Comparison of ENCODE assay signal across 11 cellular contexts in genomic region chr10:60353519-60354258, GRCh38. TPM values are rescaled to one million over a fixed set of nuclear protein-coding genes. Genes with fewer than 3 reads are reported as not detected.
DNase-seq lines count a peak whose midpoint lies in the region; ATAC-seq and TF ChIP-seq lines count a peak whose summit lies in the region.
"Had no signal": no experiment of that assay in that cellular context is flagged by ENCODE, and none has a peak within 500 bp of the region (broad histone marks: within the 10 kb centered on the region; RNA-seq: fewer than 3 reads in every experiment).

No MANE protein-coding gene starts in this region.

- DNase-seq in activated naive CD4-positive, alpha-beta T cell treated with anti-CD3 and anti-CD28 coated beads for 36 hours, result no peak
- no peak for DNase-seq in activated naive CD4-positive, alpha-beta T cell treated with anti-CD3 and anti-CD28 coated beads, Interleukin-2, amount 50 U/mL, for 16 hours
- DNase-seq in erythroblast (lab: John Stamatoyannopoulos, UW) (peak; percentile 33 to 60), HT-29 (ENCODE audit: low spot score) (no peak), epidermal melanocyte (ENCODE audit: insufficient read length, low spot score) (no peak)
- DNase-seq in activated naive CD8-positive, alpha-beta T cell treated with anti-CD3 and anti-CD28 coated beads for 36 hours, result no peak
- DNase-seq: colonic mucosa, RPMI8226 had no signal

- no peak overlapping the region for H3K4me3 Mint-ChIP-seq in activated naive CD4-positive, alpha-beta T cell treated with anti-CD3 and anti-CD28 coated beads for 36 hours
- no peak overlapping the region for H3K4me3 Mint-ChIP-seq in activated naive CD8-positive, alpha-beta T cell treated with anti-CD3 and anti-CD28 coated beads for 36 hours

- H3K9me3 ChIP-seq in mesodermal cell (ENCODE audit: control insufficient read depth, low read length), result no peaks in the 10 kb centered on the region
- H3K9me3 ChIP-seq: colonic mucosa had no signal

- no peak for ATAC-seq in GM21390 (IDR thresholded peaks at IDR 0.05; ENCODE audit: unreplicated experiment)

- H3K4me3 ChIP-seq in mesodermal cell (ENCODE audit: extremely low read depth, insufficient read depth, low read length, poor library complexity, severe bottlenecking), result no peak overlapping the region
- H3K4me3 ChIP-seq: colonic mucosa had no signal

- intact Hi-C loops in activated naive CD4-positive, alpha-beta T cell treated with anti-CD3 and anti-CD28 coated beads for 36 hours (cut with micrococcal nuclease), result no loop called here

- H3K4me1 Mint-ChIP-seq in activated naive CD4-positive, alpha-beta T cell treated with anti-CD3 and anti-CD28 coated beads for 36 hours (ENCODE audit: low read depth), result no peaks in the 10 kb centered on the region
- no peaks in the 10 kb centered on the region for H3K4me1 Mint-ChIP-seq in activated naive CD8-positive, alpha-beta T cell treated with anti-CD3 and anti-CD28 coated beads for 36 hours

- H3K27ac Mint-ChIP-seq in activated naive CD4-positive, alpha-beta T cell treated with anti-CD3 and anti-CD28 coated beads for 36 hours, result peak overlapping the region; percentile 4
- H3K27ac Mint-ChIP-seq in activated naive CD8-positive, alpha-beta T cell treated with anti-CD3 and anti-CD28 coated beads for 36 hours, result no peak overlapping the region

- H3K4me1 ChIP-seq in mesodermal cell (ENCODE audit: control insufficient read depth, insufficient read depth, low read length, poor library complexity, severe bottlenecking), result peaks cover 20% of the 10 kb centered on the region
- H3K4me1 ChIP-seq: colonic mucosa had no signal

- 75 to 82% methylated on average over 6 to 7 of the region's 9 CpGs for WGBS in mesodermal cell (ENCODE audit: insufficient coverage in 2 of 2), 2 experiments

- H3K27me3 Mint-ChIP-seq in activated naive CD4-positive, alpha-beta T cell treated with anti-CD3 and anti-CD28 coated beads for 36 hours (ENCODE audit: low read depth), result no peaks in the 10 kb centered on the region
- peaks cover 5% of the 10 kb centered on the region for H3K27me3 Mint-ChIP-seq in activated naive CD8-positive, alpha-beta T cell treated with anti-CD3 and anti-CD28 coated beads for 36 hours

- H3K36me3 ChIP-seq in mesodermal cell (ENCODE audit: control insufficient read depth, insufficient read depth, low read length), result no peaks in the 10 kb centered on the region
- H3K36me3 ChIP-seq: colonic mucosa had no signal

- CTCF ChIA-PET in activated naive CD4-positive, alpha-beta T cell treated with anti-CD3 and anti-CD28 coated beads for 36 hours (lab: Charles Lee), result no interaction called here

- H3K27ac ChIP-seq in mesodermal cell (ENCODE audit: low read depth, low read length, severe bottlenecking), result peak overlapping the region; percentile 42
- H3K27ac ChIP-seq: colonic mucosa, KMS-11 had no signal

- H3K36me3 Mint-ChIP-seq in activated naive CD4-positive, alpha-beta T cell treated with anti-CD3 and anti-CD28 coated beads for 36 hours (ENCODE audit: low read depth), result no peaks in the 10 kb centered on the region
- no peaks in the 10 kb centered on the region for H3K36me3 Mint-ChIP-seq in activated naive CD8-positive, alpha-beta T cell treated with anti-CD3 and anti-CD28 coated beads for 36 hours

- TF ChIP-seq POLR2A in erythroblast (IDR thresholded peaks at IDR 0.05; ENCODE audit: low read length), result no peak

- no peaks in the 10 kb centered on the region for H3K9me3 Mint-ChIP-seq in activated naive CD4-positive, alpha-beta T cell treated with anti-CD3 and anti-CD28 coated beads for 36 hours
- H3K9me3 Mint-ChIP-seq in activated naive CD8-positive, alpha-beta T cell treated with anti-CD3 and anti-CD28 coated beads for 36 hours, result no peaks in the 10 kb centered on the region

RNA-seq across cellular contexts. Expression of gene ANK3, which starts 36.0 kb away (rescaled TPM):
- total RNA-seq in activated naive CD4-positive, alpha-beta T cell treated with anti-CD3 and anti-CD28 coated beads for 36 hours, result 10 to 100 TPM; 11.2 to 13.0 TPM
- 107 TPM for polyA plus RNA-seq in mesodermal cell (2013, experiment 1 of 2)
- 108 TPM for polyA plus RNA-seq in mesodermal cell (2013, experiment 2 of 2)
- 1 to 10 TPM; 1.3 to 1.7 TPM for total RNA-seq in activated naive CD8-positive, alpha-beta T cell treated with anti-CD3 and anti-CD28 coated beads for 36 hours
- 6.4 and 11.5 TPM in 2 replicates for total RNA-seq in HT-29 (2014; rRNA removed; shearing (Covaris generic))

Comparison
In these comparisons a context has a peak if more than half of its experiments do, and no peak if none do; other contexts are left out.
1. DNase-seq: peak in erythroblast (2 of 2); none in activated naive CD4-positive, alpha-beta T cell treated with anti-CD3 and anti-CD28 coated beads for 36 hours (single experiment), activated naive CD4-positive, alpha-beta T cell treated with anti-CD3 and anti-CD28 coated beads, Interleukin-2, amount 50 U/mL, for 16 hours (single experiment), activated naive CD8-positive, alpha-beta T cell treated with anti-CD3 and anti-CD28 coated beads for 36 hours (single experiment), HT-29 (single experiment) and epidermal melanocyte (single experiment).